ENCODE assay signal across 14 cellular contexts in the genomic region with DNA sequence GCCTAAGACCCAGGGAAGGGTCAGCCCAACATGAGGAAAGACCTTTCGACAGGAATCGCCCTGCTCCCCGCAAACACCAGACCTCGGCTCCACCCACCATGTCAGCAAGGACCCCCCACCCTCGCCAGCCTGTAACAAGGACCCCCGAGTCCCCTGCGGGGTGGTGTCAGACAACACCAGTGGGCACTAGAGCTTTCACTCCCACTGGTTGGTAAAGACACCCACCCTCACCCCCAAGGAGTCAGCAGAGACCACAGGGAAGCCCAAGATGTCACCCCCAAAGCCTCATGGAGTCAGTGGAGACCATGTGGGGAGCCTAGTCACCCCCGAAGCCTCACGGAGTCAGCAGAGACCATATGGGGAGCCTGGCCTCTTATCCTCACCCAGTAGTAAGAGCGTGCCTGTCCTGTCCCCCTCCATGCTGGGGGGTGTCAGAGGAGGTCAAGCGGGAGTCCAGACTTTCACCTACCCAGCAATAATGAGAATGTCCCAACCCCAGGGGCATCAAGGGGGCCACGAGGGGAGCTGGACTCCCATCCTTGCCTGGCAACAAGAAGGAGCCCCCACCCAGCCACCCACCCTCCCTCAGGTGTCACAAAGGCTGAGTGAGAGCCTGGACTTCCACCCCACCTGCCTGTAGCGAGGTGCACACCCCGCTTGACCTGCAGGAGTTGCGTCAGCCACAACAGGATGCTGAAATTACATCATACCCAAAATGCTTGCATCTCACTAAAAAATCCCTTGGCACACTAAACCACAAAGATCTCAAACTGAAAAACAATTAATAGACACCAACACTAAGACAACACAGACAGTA. TPM values are rescaled to one million over a fixed set of nuclear protein-coding genes. Genes with fewer than 3 reads are reported as not detected.
DNase-seq lines count a peak whose midpoint lies in the region; ATAC-seq and TF ChIP-seq lines count a peak whose summit lies in the region.
"Had no signal": no experiment of that assay in that cellular context is flagged by ENCODE, and none has a peak within 500 bp of the region (broad histone marks: within the 10 kb centered on the region; RNA-seq: fewer than 3 reads in every experiment).

No MANE protein-coding gene starts in this region.

- H4K20me1 ChIP-seq in Karpas-422 (ENCODE audit: insufficient read depth, low read depth, low read length), result no peaks in the 10 kb centered on the region

- H3K27ac ChIP-seq in upper lobe of left lung (peak overlapping the region; percentile 36 to 82 (median 57)), Karpas-422 (ENCODE audit: low read length) (no peak overlapping the region)
- H3K27ac ChIP-seq: cardiac muscle cell, SJSA1 had no signal

- peaks cover 38% of the 10 kb centered on the region for H3K9me3 Mint-ChIP-seq in activated naive CD4-positive, alpha-beta T cell treated with anti-CD3 and anti-CD28 coated beads, Interleukin-2, amount 10 ng/mL, durations not matched to agents 7 days and 5 days

- peak overlapping the region; percentile 8 for H3K4me3 Mint-ChIP-seq in activated naive CD4-positive, alpha-beta T cell treated with anti-CD3 and anti-CD28 coated beads, Interleukin-2, amount 10 ng/mL, durations not matched to agents 7 days and 5 days
- H3K4me3 Mint-ChIP-seq in T-helper 17 cell, result no peak overlapping the region
- H3K4me3 Mint-ChIP-seq: HFFc6 had no signal

- TF ChIP-seq CTCF in foreskin fibroblast (IDR thresholded peaks at IDR 0.05; ENCODE audit: low read depth, low read length) (no peak), upper lobe of left lung (IDR thresholded peaks at IDR 0.05) (no peak)

- WGBS in upper lobe of left lung, 2 donors, result 76 to 87% methylated on average over 6 to 15 of the region's 15 CpGs

- CTCF ChIA-PET in activated naive CD4-positive, alpha-beta T cell treated with anti-CD3 and anti-CD28 coated beads, Interleukin-2, amount 10 ng/mL, durations not matched to agents 7 days and 5 days (lab: Charles Lee), result no interaction called here

- peaks cover 20% of the 10 kb centered on the region for H3K79me2 ChIP-seq in Karpas-422 (ENCODE audit: low read length)

- TF ChIP-seq POLR2A in upper lobe of left lung (IDR thresholded peaks at IDR 0.05), result no peak

- no peaks in the 10 kb centered on the region for H3K9me2 ChIP-seq in Karpas-422 (replicated peaks; ENCODE audit: insufficient read depth, low read length)

- peaks cover 32% of the 10 kb centered on the region for H3K4me1 Mint-ChIP-seq in activated naive CD4-positive, alpha-beta T cell treated with anti-CD3 and anti-CD28 coated beads, Interleukin-2, amount 10 ng/mL, durations not matched to agents 7 days and 5 days
- peaks cover 8% of the 10 kb centered on the region for H3K4me1 Mint-ChIP-seq in T-helper 17 cell

- H3K36me3 ChIP-seq in upper lobe of left lung (peaks cover 0 to 18% (median 8%) of the 10 kb centered on the region in 4 donors), Karpas-422 (ENCODE audit: insufficient read depth, low read length) (peaks cover 31% of the 10 kb centered on the region)

- H3K4me1 ChIP-seq in upper lobe of left lung (peaks cover 0 to 18% (median 12%) of the 10 kb centered on the region in 4 donors), Karpas-422 (ENCODE audit: low read length) (no peaks in the 10 kb centered on the region; the same call in 1 of the 2 replicates)
- H3K4me1 ChIP-seq: SJSA1 had no signal

- no peaks in the 10 kb centered on the region for H3K9me3 ChIP-seq in T-helper 17 cell (ENCODE audit: control insufficient read depth, low read length, poor library complexity, severe bottlenecking)
- peaks cover 4 to 31% (median 22%) of the 10 kb centered on the region in 4 donors for H3K9me3 ChIP-seq in upper lobe of left lung
- peaks cover 19% of the 10 kb centered on the region for H3K9me3 ChIP-seq in Karpas-422 (ENCODE audit: low read length)
- H3K9me3 ChIP-seq: SJSA1 had no signal

- no peak overlapping the region for H3K9ac ChIP-seq in Karpas-422 (ENCODE audit: low read length)

- H3K27me3 ChIP-seq in upper lobe of left lung (no peaks in the 10 kb centered on the region), Karpas-422 (ENCODE audit: low read length) (no peaks in the 10 kb centered on the region)
- H3K27me3 ChIP-seq: cardiac muscle cell, SJSA1 had no signal

- no peak overlapping the region for H3K4me2 ChIP-seq in Karpas-422 (ENCODE audit: low read depth, low read length, poor library complexity, severe bottlenecking)

- H3K4me3 ChIP-seq in foreskin fibroblast (ENCODE audit: low read depth in 1 of 2, low read length in 2 of 2) (no peak overlapping the region), upper lobe of left lung (no peak overlapping the region), Karpas-422 (ENCODE audit: low read length) (no peak overlapping the region)
- H3K4me3 ChIP-seq: cardiac muscle cell, SJSA1 had no signal

- H3K27me3 Mint-ChIP-seq in activated naive CD4-positive, alpha-beta T cell treated with anti-CD3 and anti-CD28 coated beads, Interleukin-2, amount 10 ng/mL, durations not matched to agents 7 days and 5 days, result no peaks in the 10 kb centered on the region
- H3K27me3 Mint-ChIP-seq in T-helper 17 cell, result no peaks in the 10 kb centered on the region

- DNase-seq in activated naive CD4-positive, alpha-beta T cell treated with anti-CD3 and anti-CD28 coated beads, Interleukin-2, amount 10 ng/mL, durations not matched to agents 7 days and 5 days, result peak; percentile 38
- no peak for DNase-seq in activated naive CD4-positive, alpha-beta T cell treated with Interleukin-2 at 50 U/mL for 16 hours
- DNase-seq in T-helper 17 cell, result peak in 1 of 3 donors; percentile 3
- peak; percentile 19 to 31 for DNase-seq in foreskin fibroblast
- peak in 1 of 2 donors; percentile 55 for DNase-seq in upper lobe of left lung
- DNase-seq in activated gamma-delta T cell (lab: John Stamatoyannopoulos, UW), result no peak
- no peak for DNase-seq in Karpas-422
- DNase-seq: activated CD8-positive, alpha-beta memory T cell treated with anti-CD3 and anti-CD28 coated beads for 24 hours; HFFc6; NCI-H2029; small intestine had no signal

- peaks cover 58% of the 10 kb centered on the region for H3K36me3 Mint-ChIP-seq in activated naive CD4-positive, alpha-beta T cell treated with anti-CD3 and anti-CD28 coated beads, Interleukin-2, amount 10 ng/mL, durations not matched to agents 7 days and 5 days
- H3K36me3 Mint-ChIP-seq in T-helper 17 cell (ENCODE audit: low read depth), result peaks cover 2% of the 10 kb centered on the region

- H3K27ac Mint-ChIP-seq in activated naive CD4-positive, alpha-beta T cell treated with anti-CD3 and anti-CD28 coated beads, Interleukin-2, amount 10 ng/mL, durations not matched to agents 7 days and 5 days, result peak overlapping the region; percentile 83
- peak overlapping the region; percentile 54 for H3K27ac Mint-ChIP-seq in T-helper 17 cell
- H3K27ac Mint-ChIP-seq: HFFc6 had no signal

- no peak overlapping the region for H2AFZ ChIP-seq in Karpas-422 (ENCODE audit: low read length)

- TF ChIP-seq EP300 in upper lobe of left lung (IDR thresholded peaks at IDR 0.05), result no peak

- ATAC-seq in T-helper 17 cell (peak; percentile 68), upper lobe of left lung (ENCODE audit: low FRiP score in 2 of 2) (no peak), GM21723 (IDR thresholded peaks at IDR 0.05; ENCODE audit: unreplicated experiment) (no peak)

RNA-seq across cellular contexts. Expression of gene SLC19A1, which starts 24.8 kb away (rescaled TPM):
- total RNA-seq in T-helper 17 cell (10 to 100 TPM; 10.8 to 13.7 TPM), upper lobe of left lung (10 to 100 TPM; 36.4 to 75.6 (median 49.9) TPM)
- total RNA-seq in Karpas-422 (2014; rRNA removed; shearing (Covaris generic); ENCODE audit: low replicate concordance), result 4.3 and 7.4 TPM in 2 replicates

Comparison
In these comparisons a context has a peak if more than half of its experiments do, and no peak if none do; other contexts are left out.
1. DNase-seq: peak in activated naive CD4-positive, alpha-beta T cell treated with anti-CD3 and anti-CD28 coated beads, Interleukin-2, amount 10 ng/mL, durations not matched to agents 7 days and 5 days (single experiment) and foreskin fibroblast (2 of 2); none in activated naive CD4-positive, alpha-beta T cell treated with Interleukin-2 at 50 U/mL for 16 hours (single experiment), activated gamma-delta T cell (single experiment) and Karpas-422 (single experiment).